1 cellular context compared by ENCODE assay signal in genomic region chr12:116094475-116094874, GRCh38.
TF ChIP-seq lines count a peak whose summit lies in the region.

No MANE protein-coding gene starts in this region.

TF ChIP-seq in K562, 482 proteins besides CTCF, POLR2A, EP300 and RAD21 (continued from another document):
- TF ChIP-seq MITF (IDR thresholded peaks at IDR 0.05) (no peak), NCOR1 (IDR thresholded peaks at IDR 0.05) (peak; percentile 50; the same call in 1 of the 2 replicates), MNT (conservative IDR thresholded peaks at IDR 0.05) (peak in 1 of 2 experiments; percentile 27; a peak in 1 of 4 replicates), PKNOX1 (IDR thresholded peaks at IDR 0.05) (peak; percentile 79), STAT5A (IDR thresholded peaks at IDR 0.05; ENCODE audit: borderline replicate concordance, low read length) (peak; percentile 44; the same call in 1 of the 2 replicates), ARNT (IDR thresholded peaks at IDR 0.05) (no peak), NCOA2 (IDR thresholded peaks at IDR 0.05; ENCODE audit: partially characterized antibody in 2 of 2) (peak in 1 of 2 experiments; percentile 17), ZNF668 (CRISPR knock-in tag; IDR thresholded peaks at IDR 0.05) (no peak), SMARCA4 (IDR thresholded peaks at IDR 0.05) (peak; percentile 60; the same call in 1 of the 2 replicates), ZNF592 (IDR thresholded peaks at IDR 0.05) (0 out of 2 replicates have a peak, but pooled peaks have one; percentile 39), ATF6 (CRISPR knock-in tag; IDR thresholded peaks at IDR 0.05) (no peak), HMBOX1 (IDR thresholded peaks at IDR 0.05) (peak; percentile 89), ARID1B (IDR thresholded peaks at IDR 0.05) (peak; percentile 76), TEAD4 (IDR thresholded peaks at IDR 0.05; ENCODE audit: low read length) (peak; percentile 66), TEAD4 (CRISPR knock-in tag; IDR thresholded peaks at IDR 0.05; ENCODE audit: borderline replicate concordance) (no peak), ZNF57 (CRISPR knock-in tag; IDR thresholded peaks at IDR 0.05) (no peak), MEIS2 (IDR thresholded peaks at IDR 0.05; ENCODE audit: partially characterized antibody) (peak; percentile 71), HDAC1 (IDR thresholded peaks at IDR 0.05) (peak in 1 of 2 experiments; percentile 45; a peak in 1 of 4 replicates), NR2C1 (IDR thresholded peaks at IDR 0.05) (no peak), NR2C1 (tag; IDR thresholded peaks at IDR 0.05) (peak; percentile 54; the same call in 1 of the 2 replicates), CBX3 (IDR thresholded peaks at IDR 0.05; ENCODE audit: borderline replicate concordance in 1 of 2, low read length in 2 of 2) (0 out of 3 replicates have a peak, but pooled peaks of 1 of the 2 experiments have one; percentile 25), NFYB (IDR thresholded peaks at IDR 0.05; ENCODE audit: extremely low read depth, insufficient read length) (no peak), JUND (IDR thresholded peaks at IDR 0.05; ENCODE audit: borderline replicate concordance, low read depth, low read length) (peak; percentile 5; the same call in 1 of the 2 replicates), JUND (tag; IDR thresholded peaks at IDR 0.05; ENCODE audit: borderline replicate concordance, low read depth, low read length) (no peak), NFE2 (IDR thresholded peaks at IDR 0.05; ENCODE audit: low read depth) (0 out of 2 replicates have a peak, but pooled peaks have one; percentile 15), ZNF282 (CRISPR knock-in tag; IDR thresholded peaks at IDR 0.05) (no peak), BACH1 (tag; IDR thresholded peaks at IDR 0.05) (no peak)
